8 cellular contexts compared by ENCODE assay signal in the genomic region with DNA sequence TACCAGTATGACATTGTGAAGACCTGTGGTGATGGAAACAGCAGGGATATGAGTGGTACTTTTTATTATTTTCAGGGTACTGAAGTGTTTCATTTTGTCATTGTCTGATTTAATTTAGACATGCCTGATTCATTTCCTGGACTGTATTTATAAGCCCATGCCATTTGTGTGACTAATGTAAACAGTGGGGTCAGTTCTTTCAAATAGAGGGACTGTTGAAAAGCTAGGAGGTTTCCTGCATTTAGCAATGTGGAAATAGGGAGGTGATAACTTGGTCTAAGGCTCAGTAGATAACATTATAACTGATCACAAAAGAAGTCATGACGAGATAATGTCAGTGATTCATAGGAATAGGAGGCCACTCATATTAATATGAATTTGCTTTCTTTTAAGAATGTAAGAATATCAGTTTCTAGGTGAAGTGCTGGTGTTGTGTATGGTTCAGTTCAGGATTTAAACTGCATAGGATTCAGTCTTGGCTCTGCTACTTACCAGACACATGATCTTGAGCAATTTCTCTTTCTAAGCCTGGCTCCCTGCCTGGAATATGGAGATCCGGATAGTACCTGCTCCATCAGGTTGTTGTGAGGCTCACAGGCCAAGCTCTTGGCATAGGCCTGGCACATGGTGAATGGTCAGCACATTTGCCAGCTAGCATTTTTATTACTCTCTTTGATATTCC. TPM values are rescaled to one million over a fixed set of nuclear protein-coding genes. Genes with fewer than 3 reads are reported as not detected.
DNase-seq lines count a peak whose midpoint lies in the region; ATAC-seq, FAIRE-seq and TF ChIP-seq lines count a peak whose summit lies in the region.

No MANE protein-coding gene starts in this region.

- CTCF ChIA-PET in HepG2 (lab: Yijun Ruan, JAX; ENCODE audit: low intra/inter-chr PET ratio, low total read pairs), result no interaction called here
- CTCF ChIA-PET in activated CD8-positive, alpha-beta memory T cell treated with anti-CD3 and anti-CD28 coated beads, Interleukin-2, amount 10 ng/mL, durations not matched to agents 7 days and 5 days (lab: Charles Lee), result interaction anchor here (1.3 to 2.8 kb wide), 2 partner anchors 13 to 140 kb away, joined by 3 to 8 read pairs; no protein-coding TSS in a partner anchor

- H3K4me3 Mint-ChIP-seq in activated CD8-positive, alpha-beta memory T cell treated with anti-CD3 and anti-CD28 coated beads, Interleukin-2, amount 10 ng/mL, durations not matched to agents 7 days and 5 days, result no peak overlapping the region
- H3K4me3 Mint-ChIP-seq in CD14-positive monocyte, result no peak overlapping the region

- ATAC-seq in HepG2 (peak; percentile 85), HG03354 (IDR thresholded peaks at IDR 0.05; ENCODE audit: poor library complexity, severe bottlenecking, unreplicated experiment) (no peak)
- ATAC-seq in activated CD8-positive, alpha-beta memory T cell treated with anti-CD3 and anti-CD28 coated beads, Interleukin-2, amount 10 ng/mL, durations not matched to agents 7 days and 5 days, result no peak

- TF ChIP-seq CTCF in HepG2 (CRISPR knock-in tag; IDR thresholded peaks at IDR 0.05) (no peak), CD14-positive monocyte (IDR thresholded peaks at IDR 0.05) (no peak)

- no peaks in the 10 kb centered on the region for H3K9me3 ChIP-seq in HepG2 (ENCODE audit: low read length)

- H3K4me3 ChIP-seq in ACC112 (ENCODE audit: low read depth, low read length) (peak overlapping the region; percentile 3; the same call in 1 of the 2 replicates), HepG2 (replicated peaks in 1 of 3; ENCODE audit: insufficient read depth in 1 of 3, low read depth in 2 of 3, low read length in 3 of 3) (peak overlapping the region in 2 of 3 experiments; percentile 5 to 28; a peak in 2 of 6 replicates)

- H3K27me3 ChIP-seq in ACC112 (ENCODE audit: insufficient read depth, low read length), result no peaks in the 10 kb centered on the region
- no peaks in the 10 kb centered on the region for H3K27me3 ChIP-seq in HepG2 (ENCODE audit: control insufficient read depth in 1 of 2, insufficient read depth in 2 of 2, low read length in 2 of 2)

- POLR2A ChIA-PET in HepG2 (lab: Yijun Ruan, JAX), result no interaction called here

- no TSS peak for BruUV-seq in HepG2 (replicated peaks; lab: Mats Ljungman, UMichigan)

- peak; percentile 4 for FAIRE-seq in HepG2 (lab: Jason Lieb, UNC)

- TF ChIP-seq EP300 in HepG2 (IDR thresholded peaks at IDR 0.05; ENCODE audit: low read depth in 2 of 2, low read length in 2 of 2) (peak in 1 of 2 experiments; percentile 83; a peak in 2 of 4 replicates), HepG2 (CRISPR knock-in tag; IDR thresholded peaks at IDR 0.05; ENCODE audit: borderline replicate concordance) (no peak; the same call in 1 of the 2 replicates)

- in situ Hi-C loops in HepG2 (cut with HindIII; ENCODE audit: extremely low pct_ligation_motif_present, low pct_unique_long_range_greater_than_20kb), result no loop called here

- H3K9me3 Mint-ChIP-seq in activated CD8-positive, alpha-beta memory T cell treated with anti-CD3 and anti-CD28 coated beads, Interleukin-2, amount 10 ng/mL, durations not matched to agents 7 days and 5 days (ENCODE audit: low read depth), result no peaks in the 10 kb centered on the region
- peaks cover 0 to 6% (median 0%) of the 10 kb centered on the region in 7 donors for H3K9me3 Mint-ChIP-seq in CD14-positive monocyte

- H3K79me2 ChIP-seq in ACC112 (ENCODE audit: control insufficient read depth, insufficient read depth, low read length, unreplicated experiment), result no peaks in the 10 kb centered on the region
- H3K79me2 ChIP-seq in HepG2 (ENCODE audit: insufficient read depth, low read length), result peaks cover 91% of the 10 kb centered on the region

- WGBS in HepG2 (ENCODE audit: low lambda C conversion rate), result 9% methylated on average over 2 of the region's 2 CpGs

- peaks cover under 1% of the 10 kb centered on the region for H3K27me3 Mint-ChIP-seq in activated CD8-positive, alpha-beta memory T cell treated with anti-CD3 and anti-CD28 coated beads, Interleukin-2, amount 10 ng/mL, durations not matched to agents 7 days and 5 days
- peaks cover 16 to 27% (median 18%) of the 10 kb centered on the region in 3 donors for H3K27me3 Mint-ChIP-seq in CD14-positive monocyte (ENCODE audit: low read depth in 3 of 3)

- no peak for TF ChIP-seq POLR2A in HepG2 (IDR thresholded peaks at IDR 0.05; ENCODE audit: insufficient read depth in 1 of 2, low read depth in 2 of 2, low read length in 2 of 2)

- no peak overlapping the region for H3K27ac Mint-ChIP-seq in activated CD8-positive, alpha-beta memory T cell treated with anti-CD3 and anti-CD28 coated beads, Interleukin-2, amount 10 ng/mL, durations not matched to agents 7 days and 5 days
- no peak overlapping the region for H3K27ac Mint-ChIP-seq in CD14-positive monocyte

- H3K9ac ChIP-seq in HepG2 (ENCODE audit: insufficient read depth, low read depth, low read length), result 0 out of 2 replicates have a peak overlapping the region, but pooled peaks have one; percentile 37

- peak; percentile 33 for DNase-seq in HPDE6-E6E7 (ENCODE audit: extremely low spot score)
- DNase-seq in astrocyte of the hippocampus (ENCODE audit: low read depth, low spot score), result peak; percentile 83
- DNase-seq in HepG2 (ENCODE audit: low spot score), result peak; percentile 88
- DNase-seq in activated CD8-positive, alpha-beta memory T cell treated with anti-CD3 and anti-CD28 coated beads, Interleukin-2, amount 10 ng/mL, durations not matched to agents 7 days and 5 days, result no peak
- no peak for DNase-seq in CD14-positive monocyte (ENCODE audit: low spot score)
- no peak for DNase-seq in DMS114 treated with DMSO at 0.1 percent for 48 hours (lab: John Stamatoyannopoulos, UW; ENCODE audit: unreplicated experiment)

- H3K4me1 ChIP-seq in ACC112 (ENCODE audit: control insufficient read depth, insufficient read depth, low read length, unreplicated experiment) (peaks cover 35% of the 10 kb centered on the region), HepG2 (ENCODE audit: insufficient read depth, low read length) (peaks cover 76% of the 10 kb centered on the region)

- H3K27ac ChIP-seq in ACC112 (ENCODE audit: low read depth, low read length), result peak overlapping the region; percentile 93
- peak overlapping the region; percentile 68 for H3K27ac ChIP-seq in HepG2 (ENCODE audit: extremely low read length, insufficient read depth, low read length)

- peaks cover 33% of the 10 kb centered on the region for H3K4me1 Mint-ChIP-seq in activated CD8-positive, alpha-beta memory T cell treated with anti-CD3 and anti-CD28 coated beads, Interleukin-2, amount 10 ng/mL, durations not matched to agents 7 days and 5 days
- H3K4me1 Mint-ChIP-seq in CD14-positive monocyte, result no peaks in the 10 kb centered on the region

- no peaks in the 10 kb centered on the region for H3K36me3 Mint-ChIP-seq in activated CD8-positive, alpha-beta memory T cell treated with anti-CD3 and anti-CD28 coated beads, Interleukin-2, amount 10 ng/mL, durations not matched to agents 7 days and 5 days
- H3K36me3 Mint-ChIP-seq in CD14-positive monocyte, result no peaks in the 10 kb centered on the region

- intact Hi-C loops in HepG2 (cut with micrococcal nuclease; ENCODE audit: unreplicated experiment), result no loop called here
- intact Hi-C loops in CD14-positive monocyte (cut with micrococcal nuclease), result no loop called here

- no peak for TF ChIP-seq RAD21 in HepG2 (CRISPR knock-in tag; IDR thresholded peaks at IDR 0.05)

- peak overlapping the region; percentile 74 for H2AFZ ChIP-seq in ACC112 (ENCODE audit: low read length, unreplicated experiment)
- no peak overlapping the region for H2AFZ ChIP-seq in HepG2 (ENCODE audit: low read length)

- H4K20me1 ChIP-seq in HepG2 (ENCODE audit: insufficient read depth, low read length), result peaks cover 5% of the 10 kb centered on the region; the same call in 1 of the 2 replicates

- H3K36me3 ChIP-seq in ACC112 (ENCODE audit: insufficient read depth, low read length) (no peaks in the 10 kb centered on the region), HepG2 (replicated peaks in 1 of 2; ENCODE audit: control insufficient read depth in 1 of 2, insufficient read depth in 2 of 2, low read length in 2 of 2) (peaks cover 1 to 7% of the 10 kb centered on the region in 2 experiments; a peak in 2 of 5 replicates)

- peak overlapping the region; percentile 74 for H3K4me2 ChIP-seq in HepG2 (ENCODE audit: low read depth, low read length)

RNA-seq across cellular contexts. Expression of gene RASGRF2, which starts 7.5 kb away (rescaled TPM):
- total RNA-seq in HepG2 (2016; rRNA removed; fragmentation: Illumina TruSeq; extraction: Trizol), result 23.6 and 24.6 TPM in 2 replicates
- 28.7 and 29.4 TPM in 2 replicates for total RNA-seq in HepG2 (2016; cell fraction: cytosol; rRNA removed; fragmentation: Illumina TruSeq; extraction: Trizol; ENCODE audit: low read depth)
- 21.9 and 24.2 TPM in 2 replicates for total RNA-seq in HepG2 (2016; cell fraction: insoluble cytoplasmic fraction; rRNA removed; fragmentation: Illumina TruSeq; extraction: Trizol)
- total RNA-seq in HepG2 (2016; cell fraction: membrane; rRNA removed; fragmentation: Illumina TruSeq; extraction: Trizol), result 29.6 and 33.7 TPM in 2 replicates
- total RNA-seq in HepG2 (2016; cell fraction: nucleus; rRNA removed; fragmentation: Illumina TruSeq; extraction: Trizol), result 27.7 and 35.4 TPM in 2 replicates
- 21.0 and 29.0 TPM in 2 replicates for polyA plus RNA-seq in HepG2 (2011; rRNA removed)
- 16.4 and 17.4 TPM in 2 replicates for polyA plus RNA-seq in HepG2 (2011; cell fraction: cytosol; rRNA removed)
- polyA plus RNA-seq in HepG2 (2011; cell fraction: nucleus; rRNA removed), result 33.0 and 40.3 TPM in 2 replicates
- polyA plus RNA-seq in HepG2 (2012), result 16.3 and 20.9 TPM in 2 replicates
- polyA plus RNA-seq in HepG2 (2016; cell fraction: cytosol; fragmentation: Illumina TruSeq; extraction: Trizol; ENCODE audit: low read depth), result 3.9 and 4.1 TPM in 2 replicates
- polyA plus RNA-seq in HepG2 (2016; cell fraction: insoluble cytoplasmic fraction; fragmentation: Illumina TruSeq; extraction: Trizol; ENCODE audit: low read depth), result 21.6 and 22.6 TPM in 2 replicates
- 11.4 and 12.7 TPM in 2 replicates for polyA plus RNA-seq in HepG2 (2016; cell fraction: membrane; fragmentation: Illumina TruSeq; extraction: Trizol; ENCODE audit: low read depth)
- polyA plus RNA-seq in HepG2 (2016; cell fraction: nucleus; fragmentation: Illumina TruSeq; extraction: Trizol; ENCODE audit: insufficient read depth, low read depth), result 28.8 and 31.1 TPM in 2 replicates
- 0.05 and 56.0 TPM in 2 replicates for polyA minus RNA-seq in HepG2 (2011; rRNA and poly(A)+ RNA removed; ENCODE audit: low replicate concordance)
- polyA minus RNA-seq in HepG2 (2011; cell fraction: cytosol; rRNA and poly(A)+ RNA removed), result 23.4 and 24.9 TPM in 2 replicates
- polyA minus RNA-seq in HepG2 (2011; cell fraction: nucleus; rRNA and poly(A)+ RNA removed), result 104 and 113 TPM in 2 replicates
- 10 to 100 TPM in 1 of 2 experiments, 1 to 10 TPM in 1; 4.8 to 12.3 TPM for total RNA-seq in activated CD8-positive, alpha-beta memory T cell treated with anti-CD3 and anti-CD28 coated beads, Interleukin-2, amount 10 ng/mL, durations not matched to agents 7 days and 5 days
- polyA plus RNA-seq in CD14-positive monocyte, result under 1 TPM in 1 of 2 donors, not detected in 1; 0.02 TPM

Comparison
In these comparisons a context has a peak if more than half of its experiments do, and no peak if none do; other contexts are left out.
1. DNase-seq: peak in HPDE6-E6E7 (single experiment), astrocyte of the hippocampus (single experiment) and HepG2 (single experiment); none in activated CD8-positive, alpha-beta memory T cell treated with anti-CD3 and anti-CD28 coated beads, Interleukin-2, amount 10 ng/mL, durations not matched to agents 7 days and 5 days (single experiment), CD14-positive monocyte (single experiment) and DMS114 treated with DMSO at 0.1 percent for 48 hours (single experiment).